Comparison of ENCODE assay signal across 6 cellular contexts in the genomic region with DNA sequence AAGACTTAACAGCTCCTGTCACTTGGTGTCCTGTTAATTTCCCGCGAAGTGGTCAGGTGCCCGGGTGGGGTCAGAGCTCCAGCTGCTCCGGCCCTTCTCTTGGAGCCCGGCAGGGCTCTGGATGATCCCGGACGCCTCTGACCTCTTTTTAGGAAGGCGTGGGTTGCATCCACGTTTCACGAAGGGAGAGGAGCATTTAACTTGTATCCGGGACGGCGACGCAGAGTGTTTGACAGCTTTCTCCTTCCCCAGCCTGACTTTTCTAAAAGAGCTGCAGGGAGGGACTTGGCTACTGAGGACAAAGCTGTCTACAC. TPM values are rescaled to one million over a fixed set of nuclear protein-coding genes. Genes with fewer than 3 reads are reported as not detected.
DNase-seq lines count a peak whose midpoint lies in the region; ATAC-seq and TF ChIP-seq lines count a peak whose summit lies in the region.

No MANE protein-coding gene starts in this region.

- peak overlapping the region; percentile 96 for H3K27ac Mint-ChIP-seq in activated naive CD8-positive, alpha-beta T cell treated with anti-CD3 and anti-CD28 coated beads for 36 hours

- peaks cover 8% of the 10 kb centered on the region for H3K4me1 Mint-ChIP-seq in activated naive CD8-positive, alpha-beta T cell treated with anti-CD3 and anti-CD28 coated beads for 36 hours

- peaks cover under 1% of the 10 kb centered on the region for H3K9me3 Mint-ChIP-seq in activated naive CD8-positive, alpha-beta T cell treated with anti-CD3 and anti-CD28 coated beads for 36 hours

- peak overlapping the region; percentile 36 for H3K4me3 ChIP-seq in mucosa of descending colon

- H3K36me3 ChIP-seq in mucosa of descending colon (ENCODE audit: low read depth) = no peaks in the 10 kb centered on the region

- peaks cover 15% of the 10 kb centered on the region for H3K9me3 ChIP-seq in mucosa of descending colon

- ATAC-seq in HG02610 (IDR thresholded peaks at IDR 0.05; ENCODE audit: unreplicated experiment) (peak; percentile 25), mucosa of descending colon (peak; percentile 29), GM21737 (IDR thresholded peaks at IDR 0.05; ENCODE audit: unreplicated experiment) (no peak)

- intact Hi-C loops in mucosa of descending colon (cut with DNase I, micrococcal nuclease) = no loop called here

- H3K27me3 Mint-ChIP-seq in activated naive CD8-positive, alpha-beta T cell treated with anti-CD3 and anti-CD28 coated beads for 36 hours = no peaks in the 10 kb centered on the region

- H3K36me3 Mint-ChIP-seq in activated naive CD8-positive, alpha-beta T cell treated with anti-CD3 and anti-CD28 coated beads for 36 hours = peaks cover 33% of the 10 kb centered on the region

- peak overlapping the region; percentile 97 for H3K4me3 Mint-ChIP-seq in activated naive CD8-positive, alpha-beta T cell treated with anti-CD3 and anti-CD28 coated beads for 36 hours

- no peak for TF ChIP-seq CTCF in mucosa of descending colon (IDR thresholded peaks at IDR 0.05)

- no peaks in the 10 kb centered on the region for H3K4me1 ChIP-seq in mucosa of descending colon (ENCODE audit: low read depth)

- DNase-seq in activated naive CD8-positive, alpha-beta T cell treated with anti-CD3 and anti-CD28 coated beads for 36 hours = peak; percentile 3
- DNase-seq in mucosa of descending colon (peak in 2 of 3 donors; percentile 34 to 45), foreskin melanocyte (no peak), RPMI8226 (no peak)

RNA-seq across cellular contexts. Expression of a gene that starts 0.7 kb away (rescaled TPM):
- total RNA-seq in activated naive CD8-positive, alpha-beta T cell treated with anti-CD3 and anti-CD28 coated beads for 36 hours = 1 to 10 TPM; 6.7 to 7.0 TPM
- total RNA-seq in mucosa of descending colon = 1 to 10 TPM; 5.4 to 8.6 (median 6.7) TPM

RNA-seq across cellular contexts. Expression of a gene that starts 18.1 kb away (rescaled TPM):
- total RNA-seq in activated naive CD8-positive, alpha-beta T cell treated with anti-CD3 and anti-CD28 coated beads for 36 hours = 1 to 10 TPM; 2.5 to 3.9 TPM
- total RNA-seq in mucosa of descending colon = 1 to 10 TPM; 3.2 to 5.2 (median 3.8) TPM

RNA-seq across cellular contexts. Expression of a gene that starts 33.6 kb away (rescaled TPM):
- 1 to 10 TPM; 1.2 to 1.6 TPM for total RNA-seq in activated naive CD8-positive, alpha-beta T cell treated with anti-CD3 and anti-CD28 coated beads for 36 hours
- 1 to 10 TPM; 1.9 to 5.8 (median 1.9) TPM for total RNA-seq in mucosa of descending colon

RNA-seq across cellular contexts. Expression of a gene that starts 40.5 kb away (rescaled TPM):
- 1 to 10 TPM; 2.5 to 3.5 TPM for total RNA-seq in activated naive CD8-positive, alpha-beta T cell treated with anti-CD3 and anti-CD28 coated beads for 36 hours
- total RNA-seq in mucosa of descending colon = 1 to 10 TPM; 1.1 to 2.9 (median 1.3) TPM

RNA-seq across cellular contexts. Expression of a gene that starts 49.6 kb away (rescaled TPM):
- 10 to 100 TPM; 11.9 to 12.2 TPM for total RNA-seq in activated naive CD8-positive, alpha-beta T cell treated with anti-CD3 and anti-CD28 coated beads for 36 hours
- total RNA-seq in mucosa of descending colon = 10 to 100 TPM in 2 of 3 donors, 1 to 10 TPM in 1; 9.8 to 15.9 (median 13.4) TPM

Comparison
In these comparisons a context has a peak if more than half of its experiments do, and no peak if none do; other contexts are left out.
1. DNase-seq: peak in activated naive CD8-positive, alpha-beta T cell treated with anti-CD3 and anti-CD28 coated beads for 36 hours (single experiment) and mucosa of descending colon (2 of 3); none in foreskin melanocyte (single experiment) and RPMI8226 (single experiment).